In the genomic region with DNA sequence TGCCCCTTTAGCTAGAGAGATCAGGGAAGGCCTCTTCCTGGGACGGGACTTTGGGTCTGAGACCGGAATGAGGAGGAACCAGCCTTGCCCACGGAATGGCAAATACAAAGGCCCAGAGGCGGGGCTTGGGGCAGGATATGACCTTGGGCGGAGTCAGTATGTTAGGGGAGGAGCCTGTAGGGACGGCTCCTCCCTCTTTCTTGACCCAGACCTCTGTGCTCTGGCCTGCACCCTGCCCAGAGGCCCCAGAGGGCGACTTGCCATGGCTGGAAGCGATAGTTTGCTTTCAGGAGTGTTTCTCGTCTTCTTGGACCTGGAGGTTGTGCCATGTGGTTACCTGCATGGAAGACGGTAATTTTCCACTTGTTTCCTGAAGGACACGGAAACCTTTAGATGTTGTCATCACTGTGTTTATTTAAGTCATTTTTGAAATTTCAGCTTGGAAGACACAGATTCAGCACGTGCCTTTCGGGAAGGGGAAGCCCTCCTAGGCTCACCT, we compare ENCODE assay signal across 10 cellular contexts.
DNase-seq lines count a peak whose midpoint lies in the region; ATAC-seq, FAIRE-seq and TF ChIP-seq lines count a peak whose summit lies in the region.
"Had no signal": no experiment of that assay in that cellular context is flagged by ENCODE, and none has a peak within 500 bp of the region (broad histone marks: within the 10 kb centered on the region; RNA-seq: fewer than 3 reads in every experiment).

No MANE protein-coding gene starts in this region.

- H3K27me3 ChIP-seq in endothelial cell of umbilical vein (ENCODE audit: control insufficient read depth in 2 of 2, insufficient read depth in 2 of 2, low read length in 2 of 2) (no peaks in the 10 kb centered on the region), mucosa of stomach (ENCODE audit: control insufficient read depth, insufficient read depth, low read length) (no peaks in the 10 kb centered on the region)

- no peak overlapping the region for H3K27ac ChIP-seq in endothelial cell of umbilical vein (ENCODE audit: insufficient read depth, low read depth, low read length)

- H3K9me1 ChIP-seq in endothelial cell of umbilical vein (replicated peaks; ENCODE audit: control insufficient read depth, extremely low read depth, insufficient read depth, low read length) = no peaks in the 10 kb centered on the region

- H3K4me3 Mint-ChIP-seq in activated CD4-positive, alpha-beta T cell treated with anti-CD3 and anti-CD28 coated beads for 36 hours = peak overlapping the region; percentile 1
- no peak overlapping the region for H3K4me3 Mint-ChIP-seq in activated CD8-positive, alpha-beta memory T cell treated with anti-CD3 and anti-CD28 coated beads, Interleukin-2, amount 10 ng/mL, durations not matched to agents 7 days and 5 days

- H3K27me3 Mint-ChIP-seq in activated CD4-positive, alpha-beta T cell treated with anti-CD3 and anti-CD28 coated beads for 36 hours = peaks cover 21% of the 10 kb centered on the region
- H3K27me3 Mint-ChIP-seq in activated CD8-positive, alpha-beta memory T cell treated with anti-CD3 and anti-CD28 coated beads, Interleukin-2, amount 10 ng/mL, durations not matched to agents 7 days and 5 days = peaks cover 23% of the 10 kb centered on the region

- H3K4me2 ChIP-seq in endothelial cell of umbilical vein (ENCODE audit: insufficient read depth, low read length) = peak overlapping the region; percentile 26

- no peaks in the 10 kb centered on the region for H3K79me2 ChIP-seq in endothelial cell of umbilical vein (ENCODE audit: control insufficient read depth, insufficient read depth, low read length)

- no peak for TF ChIP-seq POLR2A in endothelial cell of umbilical vein (IDR thresholded peaks at IDR 0.05; ENCODE audit: low read depth, low read length)

- no peaks in the 10 kb centered on the region for H4K20me1 ChIP-seq in endothelial cell of umbilical vein (replicated peaks; ENCODE audit: control insufficient read depth, extremely low read depth, insufficient read depth, low read length)

- H3K4me3 ChIP-seq in endothelial cell of umbilical vein (replicated peaks in 1 of 3; ENCODE audit: insufficient read depth in 1 of 3, low read depth in 1 of 3, low read length in 3 of 3) = no peak overlapping the region
- peak overlapping the region; percentile 76 for H3K4me3 ChIP-seq in mucosa of stomach (ENCODE audit: low read length)

- peaks cover 6% of the 10 kb centered on the region for H3K4me1 Mint-ChIP-seq in activated CD4-positive, alpha-beta T cell treated with anti-CD3 and anti-CD28 coated beads for 36 hours
- H3K4me1 Mint-ChIP-seq in activated CD8-positive, alpha-beta memory T cell treated with anti-CD3 and anti-CD28 coated beads, Interleukin-2, amount 10 ng/mL, durations not matched to agents 7 days and 5 days = peaks cover 50% of the 10 kb centered on the region

- H3K27ac Mint-ChIP-seq in activated CD4-positive, alpha-beta T cell treated with anti-CD3 and anti-CD28 coated beads for 36 hours = no peak overlapping the region
- H3K27ac Mint-ChIP-seq in activated CD8-positive, alpha-beta memory T cell treated with anti-CD3 and anti-CD28 coated beads, Interleukin-2, amount 10 ng/mL, durations not matched to agents 7 days and 5 days = no peak overlapping the region

- H3K36me3 ChIP-seq in endothelial cell of umbilical vein (ENCODE audit: control insufficient read depth in 2 of 2, extremely low read depth in 1 of 2, insufficient read depth in 2 of 2, low read length in 2 of 2) = peaks cover 0 to 2% of the 10 kb centered on the region in 2 experiments
- H3K36me3 ChIP-seq in mucosa of stomach (ENCODE audit: control insufficient read depth, insufficient read depth, low read length) = no peaks in the 10 kb centered on the region

- no peaks in the 10 kb centered on the region for H3K9me3 Mint-ChIP-seq in activated CD4-positive, alpha-beta T cell treated with anti-CD3 and anti-CD28 coated beads for 36 hours (ENCODE audit: low read depth)
- no peaks in the 10 kb centered on the region for H3K9me3 Mint-ChIP-seq in activated CD8-positive, alpha-beta memory T cell treated with anti-CD3 and anti-CD28 coated beads, Interleukin-2, amount 10 ng/mL, durations not matched to agents 7 days and 5 days (ENCODE audit: low read depth)

- POLR2A ChIA-PET in activated CD4-positive, alpha-beta T cell treated with anti-CD3 and anti-CD28 coated beads for 36 hours (lab: Charles Lee) = no interaction called here
- POLR2A ChIA-PET in endothelial cell of umbilical vein (lab: Charles Lee) = no interaction called here

- peak; percentile 32 for DNase-seq in activated CD4-positive, alpha-beta T cell treated with anti-CD3 and anti-CD28 coated beads for 36 hours
- no peak for DNase-seq in activated CD4-positive, alpha-beta T cell treated with anti-CD3 and anti-CD28 coated beads, Interleukin-2, amount 50 U/mL, for 48 hours
- DNase-seq in endothelial cell of umbilical vein (ENCODE audit: low read depth, low spot score) (no peak), urothelium cell line (ENCODE audit: low spot score) (peak; percentile 17), UCSD-AML1 (lab: John Stamatoyannopoulos, UW; ENCODE audit: unreplicated experiment) (no peak), SIG-M5 treated with dmso at 0.1 percent for 504 hours (lab: John Stamatoyannopoulos, UW; ENCODE audit: unreplicated experiment) (no peak)
- DNase-seq in activated CD8-positive, alpha-beta memory T cell treated with anti-CD3 and anti-CD28 coated beads, Interleukin-2, amount 10 ng/mL, durations not matched to agents 7 days and 5 days = no peak
- DNase-seq: NCI-H1092 treated with DMSO at 0.1 percent for 48 hours; stimulated activated naive CD8-positive, alpha-beta T cell treated with anti-CD3 and anti-CD28 coated beads, Interleukin-15, Interleukin-2, amounts not matched to agents 100 U/mL and 50 U/mL, for 24 hours had no signal

- BruUV-seq in endothelial cell of umbilical vein (replicated peaks; lab: Mats Ljungman, UMichigan) = no TSS peak

- dilution Hi-C loops in endothelial cell of umbilical vein (cut with MboI; ENCODE audit: extremely low pct_ligation_motif_present, low sequenced_read_pairs) = no loop called here

- CTCF ChIA-PET in activated CD4-positive, alpha-beta T cell treated with anti-CD3 and anti-CD28 coated beads for 36 hours (lab: Charles Lee) = interaction anchor here (0.6 kb wide), 1 partner anchor 43 kb away, joined by 3 read pairs; no protein-coding TSS in a partner anchor
- CTCF ChIA-PET in endothelial cell of umbilical vein (lab: Charles Lee) = interaction anchor here (1.2 to 1.6 kb wide), 2 partner anchors 17 to 42 kb away, joined by 3 to 4 read pairs; no protein-coding TSS in a partner anchor
- CTCF ChIA-PET in activated CD8-positive, alpha-beta memory T cell treated with anti-CD3 and anti-CD28 coated beads, Interleukin-2, amount 10 ng/mL, durations not matched to agents 7 days and 5 days (lab: Charles Lee) = interaction anchor here (1.3 kb wide), 1 partner anchor 29 kb away, joined by 3 read pairs; no protein-coding TSS in a partner anchor

- H3K9ac ChIP-seq in endothelial cell of umbilical vein (replicated peaks; ENCODE audit: extremely low read depth, insufficient read depth, low read length) (no peak overlapping the region), mucosa of stomach (ENCODE audit: low read length) (peak overlapping the region; percentile 80)

- no peak overlapping the region for H2AFZ ChIP-seq in endothelial cell of umbilical vein (ENCODE audit: low read depth, low read length)

- FAIRE-seq in endothelial cell of umbilical vein (lab: Jason Lieb, UNC) = no peak
- FAIRE-seq in urothelium cell line (lab: Jason Lieb, UNC) = no peak

- ATAC-seq in activated CD4-positive, alpha-beta T cell treated with anti-CD3 and anti-CD28 coated beads for 36 hours = peak; percentile 72
- no peak for ATAC-seq in activated CD8-positive, alpha-beta memory T cell treated with anti-CD3 and anti-CD28 coated beads, Interleukin-2, amount 10 ng/mL, durations not matched to agents 7 days and 5 days
- ATAC-seq: stimulated activated naive CD8-positive, alpha-beta T cell treated with anti-CD3 and anti-CD28 coated beads, Interleukin-15, Interleukin-2, amounts not matched to agents 100 U/mL and 50 U/mL, for 24 hours had no signal

- intact Hi-C loops in activated CD4-positive, alpha-beta T cell treated with anti-CD3 and anti-CD28 coated beads for 36 hours (cut with DNase I, micrococcal nuclease) = no loop called here
- intact Hi-C loops in endothelial cell of umbilical vein (cut with micrococcal nuclease) = no loop called here

- H3K4me1 ChIP-seq in endothelial cell of umbilical vein (ENCODE audit: control insufficient read depth, extremely low read depth, insufficient read depth, low read length) = peaks cover 22% of the 10 kb centered on the region
- H3K4me1 ChIP-seq in mucosa of stomach (ENCODE audit: control insufficient read depth, insufficient read depth, low read length) = peaks cover 97% of the 10 kb centered on the region

- no peaks in the 10 kb centered on the region for H3K9me3 ChIP-seq in endothelial cell of umbilical vein (replicated peaks; ENCODE audit: control insufficient read depth, insufficient read depth, low read length)
- no peaks in the 10 kb centered on the region for H3K9me3 ChIP-seq in mucosa of stomach (ENCODE audit: control insufficient read depth, low read length)

- TF ChIP-seq CTCF in endothelial cell of umbilical vein (IDR thresholded peaks at IDR 0.05; ENCODE audit: extremely low read depth in 1 of 2, insufficient read depth in 1 of 2, low read depth in 1 of 2, low read length in 2 of 2) = no peak

- H3K36me3 Mint-ChIP-seq in activated CD4-positive, alpha-beta T cell treated with anti-CD3 and anti-CD28 coated beads for 36 hours (ENCODE audit: low read depth) = no peaks in the 10 kb centered on the region
- no peaks in the 10 kb centered on the region for H3K36me3 Mint-ChIP-seq in activated CD8-positive, alpha-beta memory T cell treated with anti-CD3 and anti-CD28 coated beads, Interleukin-2, amount 10 ng/mL, durations not matched to agents 7 days and 5 days

TF ChIP-seq in endothelial cell of umbilical vein, 7 proteins besides CTCF, POLR2A, EP300 and RAD21:
- TF ChIP-seq FOS (IDR thresholded peaks at IDR 0.05; ENCODE audit: borderline replicate concordance, insufficient read depth, low read length) (no peak), GATA2 (IDR thresholded peaks at IDR 0.05; ENCODE audit: insufficient read depth, insufficient read length, low read depth, low read length) (no peak), POLR2AphosphoS5 (IDR thresholded peaks at IDR 0.05; ENCODE audit: insufficient read depth, low read depth, low read length) (no peak), EZH2 (IDR thresholded peaks at IDR 0.05; ENCODE audit: borderline replicate concordance, low read depth, low read length, severe bottlenecking) (no peak), MYC (IDR thresholded peaks at IDR 0.05; ENCODE audit: low read depth, low read length) (no peak), JUN (IDR thresholded peaks at IDR 0.05; ENCODE audit: borderline replicate concordance, insufficient read depth, insufficient read length, low read depth) (no peak)
- TF ChIP-seq, protein P1, sequence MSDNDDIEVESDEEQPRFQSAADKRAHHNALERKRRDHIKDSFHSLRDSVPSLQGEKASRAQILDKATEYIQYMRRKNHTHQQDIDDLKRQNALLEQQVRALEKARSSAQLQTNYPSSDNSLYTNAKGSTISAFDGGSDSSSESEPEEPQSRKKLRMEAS (IDR thresholded peaks at IDR 0.05; ENCODE audit: insufficient read depth, insufficient read length) = no peak

Comparison
In these comparisons a context has a peak if more than half of its experiments do, and no peak if none do; other contexts are left out.
1. DNase-seq: peak in activated CD4-positive, alpha-beta T cell treated with anti-CD3 and anti-CD28 coated beads for 36 hours (single experiment) and urothelium cell line (single experiment); none in activated CD4-positive, alpha-beta T cell treated with anti-CD3 and anti-CD28 coated beads, Interleukin-2, amount 50 U/mL, for 48 hours (0 of 2), endothelial cell of umbilical vein (single experiment), UCSD-AML1 (single experiment), activated CD8-positive, alpha-beta memory T cell treated with anti-CD3 and anti-CD28 coated beads, Interleukin-2, amount 10 ng/mL, durations not matched to agents 7 days and 5 days (single experiment) and SIG-M5 treated with dmso at 0.1 percent for 504 hours (single experiment).